In the genomic region with DNA sequence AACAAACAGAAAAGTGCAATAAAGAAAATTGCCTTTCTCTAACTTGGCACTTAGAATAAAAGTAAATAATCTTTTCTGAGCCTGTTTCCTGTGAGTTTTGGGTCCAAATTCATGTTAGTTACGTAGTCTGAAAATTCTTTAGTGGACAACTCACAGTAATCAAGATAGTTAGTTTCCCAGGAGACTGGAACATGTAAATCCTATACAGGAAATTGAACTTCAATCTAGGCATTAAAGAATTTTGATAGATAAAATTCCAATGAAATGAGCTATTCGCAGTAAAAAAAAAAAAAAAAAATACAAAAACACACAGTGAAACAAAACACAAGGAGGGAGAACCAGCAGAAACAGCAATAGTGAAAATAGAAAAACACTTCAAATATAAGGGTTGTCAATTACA, we compare ENCODE assay signal across 15 cellular contexts.
DNase-seq lines count a peak whose midpoint lies in the region; ATAC-seq, FAIRE-seq and TF ChIP-seq lines count a peak whose summit lies in the region.
"Had no signal": no experiment of that assay in that cellular context is flagged by ENCODE, and none has a peak within 500 bp of the region (broad histone marks: within the 10 kb centered on the region; RNA-seq: fewer than 3 reads in every experiment).

No MANE protein-coding gene starts in this region.

- CTCF ChIA-PET in endothelial cell of umbilical vein (lab: Charles Lee): interaction anchor here (0.6 kb wide), 1 partner anchor 16 kb away, joined by 5 read pairs; no protein-coding TSS in a partner anchor

- H3K9ac ChIP-seq in endothelial cell of umbilical vein (replicated peaks; ENCODE audit: extremely low read depth, insufficient read depth, low read length) (peak overlapping the region; percentile 64), smooth muscle cell (ENCODE audit: low read depth) (no peak overlapping the region)
- H3K9ac ChIP-seq: BLaER1 treated with 17β-estradiol and CSF1 and Interleukin-3, amounts not matched to agents 10 nM and 100 nM had no signal

- WGBS in mesodermal cell (ENCODE audit: insufficient coverage in 2 of 2), 2 experiments: no CpG with 5 or more reads among the region's 2 CpGs
- 73% methylated on average over 2 of the region's 2 CpGs for WGBS in smooth muscle cell (ENCODE audit: low lambda C conversion rate)
- WGBS in right lobe of liver (ENCODE audit: insufficient coverage, low coverage, low lambda C conversion rate, missing lambda C conversion rate): 40% methylated on average over 2 of the region's 2 CpGs

- H3K27me3 ChIP-seq in endothelial cell of umbilical vein (ENCODE audit: control insufficient read depth in 2 of 2, insufficient read depth in 2 of 2, low read length in 2 of 2): no peaks in the 10 kb centered on the region
- H3K27me3 ChIP-seq in smooth muscle cell (ENCODE audit: low read depth): no peaks in the 10 kb centered on the region
- H3K27me3 ChIP-seq in right lobe of liver: no peaks in the 10 kb centered on the region
- H3K27me3 ChIP-seq: BLaER1 treated with 17β-estradiol and CSF1 and Interleukin-3, amounts not matched to agents 10 nM and 100 nM had no signal

- ATAC-seq in Right ventricle myocardium superior (ENCODE audit: poor library complexity) (no peak), right lobe of liver (no peak)
- ATAC-seq: CD8-positive, alpha-beta T cell had no signal

- DNase-seq in HTR-8/SVneo (ENCODE audit: insufficient read length, low spot score) (peak; percentile 3), endothelial cell of umbilical vein (ENCODE audit: low read depth, low spot score) (peak; percentile 86), smooth muscle cell (lab: John Stamatoyannopoulos, UW; ENCODE audit: unreplicated experiment) (no peak), Right ventricle myocardium superior (no peak), NAMALWA (ENCODE audit: low spot score) (no peak), right lobe of liver (no peak)
- DNase-seq: 8988T; Calu3; CD8-positive, alpha-beta T cell; DMS79 treated with DMSO at 0.1 percent for 48 hours; GF-D8; H9 had no signal

- FAIRE-seq in HTR-8/SVneo (lab: Jason Lieb, UNC) (no peak), endothelial cell of umbilical vein (lab: Jason Lieb, UNC) (peak; percentile 84)
- FAIRE-seq: H1 had no signal

- H3K9me3 ChIP-seq in endothelial cell of umbilical vein (replicated peaks; ENCODE audit: control insufficient read depth, insufficient read depth, low read length) (no peaks in the 10 kb centered on the region), mesodermal cell (ENCODE audit: control insufficient read depth, low read length) (no peaks in the 10 kb centered on the region), smooth muscle cell (replicated peaks; ENCODE audit: low read depth) (no peaks in the 10 kb centered on the region), right lobe of liver (no peaks in the 10 kb centered on the region)

- peak overlapping the region; percentile 97 for H3K27ac ChIP-seq in endothelial cell of umbilical vein (ENCODE audit: insufficient read depth, low read depth, low read length)
- H3K27ac ChIP-seq in mesodermal cell (ENCODE audit: low read depth, low read length, severe bottlenecking): peak overlapping the region; percentile 84
- peak overlapping the region; percentile 36 for H3K27ac ChIP-seq in smooth muscle cell (ENCODE audit: low read depth)
- no peak overlapping the region for H3K27ac ChIP-seq in right lobe of liver
- H3K27ac ChIP-seq: BLaER1 treated with 17β-estradiol and CSF1 and Interleukin-3, amounts not matched to agents 10 nM and 100 nM had no signal

- H3K79me2 ChIP-seq in endothelial cell of umbilical vein (ENCODE audit: control insufficient read depth, insufficient read depth, low read length) (no peaks in the 10 kb centered on the region), smooth muscle cell (ENCODE audit: low read depth) (no peaks in the 10 kb centered on the region)

- intact Hi-C loops in endothelial cell of umbilical vein (cut with micrococcal nuclease) (loop anchor here (1.0 to 2.0 kb wide), 2 partner anchors 37 to 632 kb away; no protein-coding TSS in a partner anchor), Right ventricle myocardium superior (cut with DNase I) (no loop called here), right lobe of liver (cut with DNase I) (no loop called here)

- BruUV-seq in endothelial cell of umbilical vein (replicated peaks; lab: Mats Ljungman, UMichigan): no TSS peak

- peaks cover 17% of the 10 kb centered on the region for H3K4me1 ChIP-seq in endothelial cell of umbilical vein (ENCODE audit: control insufficient read depth, extremely low read depth, insufficient read depth, low read length)
- peaks cover 3% of the 10 kb centered on the region for H3K4me1 ChIP-seq in mesodermal cell (ENCODE audit: control insufficient read depth, insufficient read depth, low read length, poor library complexity, severe bottlenecking)
- no peaks in the 10 kb centered on the region for H3K4me1 ChIP-seq in smooth muscle cell (ENCODE audit: low read depth)
- no peaks in the 10 kb centered on the region for H3K4me1 ChIP-seq in right lobe of liver

- H4K20me1 ChIP-seq in endothelial cell of umbilical vein (replicated peaks; ENCODE audit: control insufficient read depth, extremely low read depth, insufficient read depth, low read length): no peaks in the 10 kb centered on the region
- H4K20me1 ChIP-seq in smooth muscle cell (ENCODE audit: low read depth): no peaks in the 10 kb centered on the region
- H4K20me1 ChIP-seq: BLaER1 treated with 17β-estradiol and CSF1 and Interleukin-3, amounts not matched to agents 10 nM and 100 nM had no signal

- H3K4me3 ChIP-seq in endothelial cell of umbilical vein (replicated peaks in 1 of 3; ENCODE audit: insufficient read depth in 1 of 3, low read depth in 1 of 3, low read length in 3 of 3) (no peak overlapping the region), mesodermal cell (ENCODE audit: extremely low read depth, insufficient read depth, low read length, poor library complexity, severe bottlenecking) (no peak overlapping the region), smooth muscle cell (no peak overlapping the region), right lobe of liver (no peak overlapping the region)
- H3K4me3 ChIP-seq: BLaER1 treated with 17β-estradiol and CSF1 and Interleukin-3, amounts not matched to agents 10 nM and 100 nM had no signal

- H2AFZ ChIP-seq in endothelial cell of umbilical vein (ENCODE audit: low read depth, low read length) (no peak overlapping the region), smooth muscle cell (ENCODE audit: low read depth) (no peak overlapping the region)

- dilution Hi-C loops in endothelial cell of umbilical vein (cut with MboI; ENCODE audit: extremely low pct_ligation_motif_present, low sequenced_read_pairs): no loop called here

- TF ChIP-seq CTCF in endothelial cell of umbilical vein (IDR thresholded peaks at IDR 0.05; ENCODE audit: extremely low read depth in 1 of 2, insufficient read depth in 1 of 2, low read depth in 1 of 2, low read length in 2 of 2) (no peak), smooth muscle cell (IDR thresholded peaks at IDR 0.05; ENCODE audit: borderline replicate concordance, insufficient read depth, poor library complexity, severe bottlenecking) (no peak), right lobe of liver (IDR thresholded peaks at IDR 0.05) (no peak)

- POLR2A ChIA-PET in endothelial cell of umbilical vein (lab: Charles Lee): no interaction called here

- H3K4me2 ChIP-seq in endothelial cell of umbilical vein (ENCODE audit: insufficient read depth, low read length): peak overlapping the region; percentile 48
- no peak overlapping the region for H3K4me2 ChIP-seq in smooth muscle cell
- H3K4me2 ChIP-seq: BLaER1 treated with 17β-estradiol and CSF1 and Interleukin-3, amounts not matched to agents 10 nM and 100 nM had no signal

- H3K36me3 ChIP-seq in endothelial cell of umbilical vein (ENCODE audit: control insufficient read depth in 2 of 2, extremely low read depth in 1 of 2, insufficient read depth in 2 of 2, low read length in 2 of 2) (no peaks in the 10 kb centered on the region), mesodermal cell (ENCODE audit: control insufficient read depth, insufficient read depth, low read length) (no peaks in the 10 kb centered on the region), smooth muscle cell (ENCODE audit: low read depth) (no peaks in the 10 kb centered on the region), right lobe of liver (no peaks in the 10 kb centered on the region)
- H3K36me3 ChIP-seq: BLaER1 treated with 17β-estradiol and CSF1 and Interleukin-3, amounts not matched to agents 10 nM and 100 nM had no signal

- no peaks in the 10 kb centered on the region for H3K9me1 ChIP-seq in endothelial cell of umbilical vein (replicated peaks; ENCODE audit: control insufficient read depth, extremely low read depth, insufficient read depth, low read length)

- TF ChIP-seq POLR2A in endothelial cell of umbilical vein (IDR thresholded peaks at IDR 0.05; ENCODE audit: low read depth, low read length) (no peak), right lobe of liver (IDR thresholded peaks at IDR 0.05) (no peak)

- no peaks in the 10 kb centered on the region for H3F3A ChIP-seq in smooth muscle cell (ENCODE audit: low read depth)

TF ChIP-seq in endothelial cell of umbilical vein, 7 proteins besides CTCF, POLR2A, EP300 and RAD21:
- TF ChIP-seq, protein P1, sequence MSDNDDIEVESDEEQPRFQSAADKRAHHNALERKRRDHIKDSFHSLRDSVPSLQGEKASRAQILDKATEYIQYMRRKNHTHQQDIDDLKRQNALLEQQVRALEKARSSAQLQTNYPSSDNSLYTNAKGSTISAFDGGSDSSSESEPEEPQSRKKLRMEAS (IDR thresholded peaks at IDR 0.05; ENCODE audit: insufficient read depth, insufficient read length): no peak
- TF ChIP-seq EZH2 (IDR thresholded peaks at IDR 0.05; ENCODE audit: borderline replicate concordance, low read depth, low read length, severe bottlenecking) (no peak), FOS (IDR thresholded peaks at IDR 0.05; ENCODE audit: borderline replicate concordance, insufficient read depth, low read length) (peak; percentile 50), JUN (IDR thresholded peaks at IDR 0.05; ENCODE audit: borderline replicate concordance, insufficient read depth, insufficient read length, low read depth) (peak; percentile 42), MYC (IDR thresholded peaks at IDR 0.05; ENCODE audit: low read depth, low read length) (no peak), GATA2 (IDR thresholded peaks at IDR 0.05; ENCODE audit: insufficient read depth, insufficient read length, low read depth, low read length) (peak; percentile 69), POLR2AphosphoS5 (IDR thresholded peaks at IDR 0.05; ENCODE audit: insufficient read depth, low read depth, low read length) (no peak)

Comparison
In these comparisons a context has a peak if more than half of its experiments do, and no peak if none do; other contexts are left out.
1. DNase-seq: peak in HTR-8/SVneo (single experiment) and endothelial cell of umbilical vein (single experiment); none in smooth muscle cell (single experiment), Right ventricle myocardium superior (single experiment), NAMALWA (single experiment) and right lobe of liver (0 of 3).
2. H3K27ac ChIP-seq: peak in endothelial cell of umbilical vein (single experiment), mesodermal cell (single experiment) and smooth muscle cell (single experiment); none in right lobe of liver (0 of 3).